14 cellular contexts compared by ENCODE assay signal in genomic region chr21:22063140-22063539, GRCh38.
A peak's percentile ranks its signal among the peaks of the same experiment; 100 is the strongest.
DNase-seq lines count a peak whose midpoint lies in the region; ATAC-seq and TF ChIP-seq lines count a peak whose summit lies in the region.
"Had no signal": no experiment of that assay in that cellular context is flagged by ENCODE, and none has a peak within 500 bp of the region (broad histone marks: within the 10 kb centered on the region; RNA-seq: fewer than 3 reads in every experiment).

No MANE protein-coding gene starts in this region.

- H3K4me2 ChIP-seq in OCI-LY1 (ENCODE audit: low read length) = no peak overlapping the region
- H3K4me2 ChIP-seq in hepatocyte = peak overlapping the region; percentile 42
- H3K4me2 ChIP-seq: A549 had no signal

- H3F3A ChIP-seq in OCI-LY1 (ENCODE audit: insufficient read depth, low read length) = no peaks in the 10 kb centered on the region

- H3K9me2 ChIP-seq in OCI-LY1 (ENCODE audit: low read depth, low read length) (no peaks in the 10 kb centered on the region), hepatocyte (replicated peaks; ENCODE audit: insufficient read depth) (no peaks in the 10 kb centered on the region)

- 80% methylated on average over 2 of the region's 2 CpGs for WGBS in hepatocyte (ENCODE audit: low lambda C conversion rate, missing lambda C conversion rate)

- H3K9me3 ChIP-seq in OCI-LY1 (ENCODE audit: low read length) = 0 out of 2 replicates have a peak, but pooled peaks cover 3% of the 10 kb centered on the region
- H3K9me3 ChIP-seq in hepatocyte (ENCODE audit: low read depth) = peaks cover 3% of the 10 kb centered on the region
- H3K9me3 ChIP-seq in mucosa of rectum (ENCODE audit: control insufficient read depth in 2 of 2, low read length in 2 of 2) = no peaks in the 10 kb centered on the region
- H3K9me3 ChIP-seq: A549 had no signal

- no peak for TF ChIP-seq CTCF in 22Rv1 (IDR thresholded peaks at IDR 0.05)
- no peak for TF ChIP-seq CTCF in OCI-LY1 (IDR thresholded peaks at IDR 0.05; ENCODE audit: low read length)
- no peak for TF ChIP-seq CTCF in hepatocyte (IDR thresholded peaks at IDR 0.05; ENCODE audit: poor library complexity)

- in situ Hi-C loops in ACHN (cut with HindIII; ENCODE audit: low pct_ligation_motif_present, low pct_unique_long_range_greater_than_20kb, low sequenced_read_pairs) = no loop called here

- no peak for ATAC-seq in GM19455 (IDR thresholded peaks at IDR 0.05; ENCODE audit: unreplicated experiment)
- ATAC-seq: A549; CD8-positive, alpha-beta T cell; HCT116 had no signal

- DNase-seq in hepatocyte (ENCODE audit: low spot score) (no peak), ACHN (no peak), NCI-H2227 treated with DMSO at 0.1 percent for 48 hours (lab: John Stamatoyannopoulos, UW) (no peak)
- DNase-seq: CD8-positive, alpha-beta T cell; COR-L47; DND-41; GDM1; IMR-90 had no signal

- H3K27ac ChIP-seq in 22Rv1 (peak overlapping the region; percentile 94), OCI-LY1 (ENCODE audit: low read depth, low read length, poor library complexity, severe bottlenecking) (no peak overlapping the region), hepatocyte (peak overlapping the region; percentile 4), mucosa of rectum (ENCODE audit: low read depth in 2 of 2, low read length in 2 of 2) (peak overlapping the region; percentile 44 to 72)
- H3K27ac ChIP-seq: A549 had no signal

- H3K36me3 ChIP-seq in OCI-LY1 (ENCODE audit: insufficient read depth, low read length) = no peaks in the 10 kb centered on the region
- H3K36me3 ChIP-seq in hepatocyte (replicated peaks; ENCODE audit: insufficient read depth, low read depth) = no peaks in the 10 kb centered on the region
- H3K36me3 ChIP-seq in mucosa of rectum (ENCODE audit: control insufficient read depth in 2 of 2, insufficient read depth in 2 of 2, low read length in 2 of 2) = no peaks in the 10 kb centered on the region

- no peaks in the 10 kb centered on the region for H3K27me3 ChIP-seq in OCI-LY1 (ENCODE audit: insufficient read depth, low read length)
- no peaks in the 10 kb centered on the region for H3K27me3 ChIP-seq in hepatocyte
- no peaks in the 10 kb centered on the region for H3K27me3 ChIP-seq in mucosa of rectum (ENCODE audit: control insufficient read depth in 2 of 2, insufficient read depth in 2 of 2, low read length in 2 of 2)

- H4K20me1 ChIP-seq in OCI-LY1 (ENCODE audit: insufficient read depth, low read length) (no peaks in the 10 kb centered on the region), hepatocyte (ENCODE audit: insufficient read depth, poor library complexity, severe bottlenecking) (no peaks in the 10 kb centered on the region)

- H3K9ac ChIP-seq in OCI-LY1 (ENCODE audit: low read length) (no peak overlapping the region), mucosa of rectum (ENCODE audit: low read depth in 1 of 2, low read length in 2 of 2) (no peak overlapping the region)

- H2AFZ ChIP-seq in OCI-LY1 (ENCODE audit: low read length) (peak overlapping the region; percentile 46; the same call in 1 of the 2 replicates), hepatocyte (no peak overlapping the region)

- no peaks in the 10 kb centered on the region for H3K4me1 ChIP-seq in OCI-LY1 (ENCODE audit: insufficient read depth, low read length, severe bottlenecking)
- H3K4me1 ChIP-seq in hepatocyte (ENCODE audit: insufficient read depth) = no peaks in the 10 kb centered on the region
- H3K4me1 ChIP-seq in mucosa of rectum (ENCODE audit: control insufficient read depth in 2 of 2, insufficient read depth in 2 of 2, low read length in 2 of 2) = no peaks in the 10 kb centered on the region
- H3K4me1 ChIP-seq: A549 had no signal

- H3K79me2 ChIP-seq in OCI-LY1 (ENCODE audit: insufficient read depth, low read length) (no peaks in the 10 kb centered on the region), hepatocyte (peaks cover 16% of the 10 kb centered on the region)

- H3K4me3 ChIP-seq in OCI-LY1 (ENCODE audit: low read depth, low read length, poor library complexity, severe bottlenecking) (no peak overlapping the region), hepatocyte (no peak overlapping the region), mucosa of rectum (ENCODE audit: low read length in 2 of 2) (peak overlapping the region; percentile 29 to 48)
- H3K4me3 ChIP-seq: A549 had no signal

Comparison
In these comparisons a context has a peak if more than half of its experiments do, and no peak if none do; other contexts are left out.
1. H3K4me3 ChIP-seq: peak in mucosa of rectum (2 of 2); none in OCI-LY1 (single experiment) and hepatocyte (single experiment).